Comparison of ENCODE assay signal across 8 cellular contexts in the genomic region with DNA sequence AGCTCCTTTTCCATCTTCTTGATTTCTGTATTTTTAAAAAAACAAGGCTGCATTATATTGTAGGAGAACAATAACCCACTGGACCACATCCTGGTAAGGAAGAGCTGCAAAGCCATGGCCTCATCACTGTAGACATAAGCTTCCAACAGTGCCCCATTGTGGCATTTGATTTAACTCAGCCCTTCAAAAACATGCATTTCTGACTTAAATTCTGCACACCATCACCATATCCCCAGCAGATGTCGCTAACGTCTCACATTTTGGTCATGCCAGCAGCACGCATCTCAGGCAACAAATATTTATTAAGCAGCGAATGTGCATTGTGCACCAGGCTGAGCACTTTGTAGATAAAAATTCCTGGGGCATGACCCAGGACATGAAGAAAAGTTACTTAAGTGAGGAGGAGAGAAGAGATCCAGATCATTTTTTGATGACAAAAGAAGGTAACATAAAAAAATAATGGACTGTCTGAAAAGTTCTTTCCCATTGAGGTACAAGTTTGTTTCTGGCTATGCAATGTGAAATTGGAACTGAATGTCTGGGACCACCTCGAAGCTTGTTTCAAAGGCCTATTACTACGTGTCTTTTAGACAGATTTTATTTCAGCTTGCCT.
A peak's percentile ranks its signal among the peaks of the same experiment; 100 is the strongest.
DNase-seq lines count a peak whose midpoint lies in the region; FAIRE-seq and TF ChIP-seq lines count a peak whose summit lies in the region.

No MANE protein-coding gene starts in this region.

- no peak overlapping the region for H4K5ac ChIP-seq in H1 (ENCODE audit: insufficient read length, low read depth, low read length)

- H3K18ac ChIP-seq in H1 (ENCODE audit: extremely low read depth, low read length) = no peak overlapping the region

- TF ChIP-seq RAD21 in H1 (IDR thresholded peaks at IDR 0.05 in 1 of 2, conservative IDR thresholded peaks at IDR 0.05 in 1 of 2; ENCODE audit: low read depth in 2 of 2, low read length in 2 of 2) = peak; percentile 99

- no peak overlapping the region for H3K14ac ChIP-seq in H1 (ENCODE audit: insufficient read length)

- H2BK12ac ChIP-seq in H1 (ENCODE audit: low read depth, low read length) = no peak overlapping the region

- POLR2A ChIA-PET in H1 (lab: Charles Lee; ENCODE audit: partially characterized antibody) = interaction anchor here (1.1 kb wide), 1 partner anchor 138 kb away, joined by 3 read pairs; no protein-coding TSS in a partner anchor

- H3K36me3 ChIP-seq in BE2C = no peaks in the 10 kb centered on the region; the same call in none of the 2 replicates
- H3K36me3 ChIP-seq in H1 (ENCODE audit: control insufficient read depth in 2 of 4, insufficient read depth in 4 of 4, low read length in 3 of 4) = no peaks in the 10 kb centered on the region

- peak; percentile 95 for FAIRE-seq in H1 (lab: Jason Lieb, UNC)

- TF ChIP-seq POLR2A in H1 (IDR thresholded peaks at IDR 0.05; ENCODE audit: control extremely low read depth in 1 of 2, low read depth in 2 of 2, low read length in 2 of 2) = no peak

- H4K8ac ChIP-seq in H1 (ENCODE audit: extremely low read depth, insufficient read depth, low read length) = no peak overlapping the region

- H3K56ac ChIP-seq in H1 (replicated peaks; ENCODE audit: insufficient read length, low read depth, low read length) = no peak overlapping the region

- 36% methylated on average over 6 of the region's 6 CpGs; no CpG with 5 or more reads in 1 of the 2 experiments for WGBS in H1 (ENCODE audit: extremely low coverage in 1 of 2, insufficient coverage in 1 of 2, insufficient read length in 1 of 2, insufficient replicate concordance in 2 of 2, low coverage in 1 of 2, low lambda C conversion rate in 2 of 2, missing lambda C conversion rate in 1 of 2), 2 experiments

- H3K23me2 ChIP-seq in H1 (ENCODE audit: low read depth, low read length) = no peaks in the 10 kb centered on the region; the same call in 1 of the 2 replicates

- H2BK15ac ChIP-seq in H1 (ENCODE audit: low read length) = no peak overlapping the region

- CTCF ChIA-PET in H1 (lab: Charles Lee; ENCODE audit: partially characterized antibody) = interaction anchor here (0.6 to 9.0 kb wide), 99 partner anchors 9 to 1278 kb away, joined by 3 to 140 read pairs (median 5); a partner anchor contains a TSS

- H4K20me1 ChIP-seq in H1 (replicated peaks in 1 of 2; ENCODE audit: control insufficient read depth in 1 of 2, insufficient read depth in 2 of 2, low read length in 2 of 2) = no peaks in the 10 kb centered on the region

- peaks cover 4% of the 10 kb centered on the region for H3K4me1 Mint-ChIP-seq in mesothelial cell of epicardium

- no peak overlapping the region for H3K23ac ChIP-seq in H1 (ENCODE audit: insufficient read length)

- no peaks in the 10 kb centered on the region for H3K9me3 ChIP-seq in BE2C
- H3K9me3 ChIP-seq in H1 (ENCODE audit: insufficient read depth in 2 of 2, low read depth in 1 of 2, low read length in 1 of 2) = no peaks in the 10 kb centered on the region; a peak in 1 of 4 replicates

- H3K79me2 ChIP-seq in H1 (ENCODE audit: control insufficient read depth in 1 of 2, insufficient read depth in 2 of 2, low read length in 2 of 2) = no peaks in the 10 kb centered on the region

- no peak overlapping the region for H2BK20ac ChIP-seq in H1 (ENCODE audit: low read length)

- no peak overlapping the region for H3K27ac Mint-ChIP-seq in mesothelial cell of epicardium

- H4K91ac ChIP-seq in H1 (replicated peaks; ENCODE audit: insufficient read length, low read length) = no peak overlapping the region

- H3K4ac ChIP-seq in H1 (replicated peaks; ENCODE audit: insufficient read length, low read depth, low read length) = no peak overlapping the region

- H3K9ac ChIP-seq in H1 (replicated peaks in 1 of 4; ENCODE audit: extremely low read depth in 1 of 4, low read depth in 3 of 4, low read length in 3 of 4) = no peak overlapping the region

- H3K4me2 ChIP-seq in H1 (ENCODE audit: insufficient read depth in 1 of 2, low read depth in 2 of 2, low read length in 2 of 2) = no peak overlapping the region

- no peak overlapping the region for H2BK120ac ChIP-seq in H1 (replicated peaks; ENCODE audit: low read depth, low read length)

- DNase-seq in BE2C (peak; percentile 80), GM19240 (ENCODE audit: insufficient read length, low spot score) (peak; percentile 52), HT-29 (ENCODE audit: low spot score) (peak; percentile 92), NOMO-1 (lab: John Stamatoyannopoulos, UW; ENCODE audit: unreplicated experiment in 2 of 2) (peak; percentile 23 to 77), H1 (ENCODE audit: low read depth in 1 of 2, low spot score in 2 of 2) (peak; percentile 59 to 68), mesothelial cell of epicardium (ENCODE audit: low spot score in 2 of 2, unreplicated experiment in 2 of 2) (peak in 1 of 2 experiments; percentile 75)
- peak; percentile 27 to 33 for DNase-seq in activated CD8-positive, alpha-beta memory T cell treated with anti-CD3 and anti-CD28 coated beads for 1 hour (ENCODE audit: extremely low read depth in 1 of 2, low read depth in 1 of 2)
- DNase-seq in stimulated activated CD8-positive, alpha-beta memory T cell treated with anti-CD3 and anti-CD28 coated beads, Interleukin-4, amount 100 ng/mL, for 48 hours = peak; percentile 73

- peaks cover 6% of the 10 kb centered on the region; the same call in 1 of the 2 replicates for H3K4me1 ChIP-seq in BE2C
- 0 out of 7 replicates have a peak, but pooled peaks cover 0 to 2% (median 0%) of the 10 kb centered on the region in 4 experiments for H3K4me1 ChIP-seq in H1 (replicated peaks in 1 of 4; ENCODE audit: control insufficient read depth in 3 of 4, insufficient read depth in 4 of 4, low read length in 3 of 4)

- no peaks in the 10 kb centered on the region for H3K36me3 Mint-ChIP-seq in mesothelial cell of epicardium

- H3K4me3 Mint-ChIP-seq in mesothelial cell of epicardium = no peak overlapping the region

- no peak overlapping the region for H2AK5ac ChIP-seq in H1 (ENCODE audit: low read depth, low read length)

- peaks cover 2% of the 10 kb centered on the region for H3K27me3 Mint-ChIP-seq in mesothelial cell of epicardium (ENCODE audit: low read depth)

- no peak overlapping the region for H3K4me3 ChIP-seq in BE2C (ENCODE audit: low read depth, low read length)
- no peak overlapping the region for H3K4me3 ChIP-seq in H1 (ENCODE audit: extremely low read depth in 1 of 4, insufficient read depth in 2 of 4, low read depth in 3 of 4, low read length in 4 of 4)

- H3K9me3 Mint-ChIP-seq in mesothelial cell of epicardium = no peaks in the 10 kb centered on the region

- H2AFZ ChIP-seq in H1 (ENCODE audit: low read length) = no peak overlapping the region

- TF ChIP-seq EP300 in H1 (IDR thresholded peaks at IDR 0.05; ENCODE audit: borderline replicate concordance in 1 of 2, low read depth in 2 of 2, low read length in 2 of 2) = no peak

- no peak overlapping the region for H3K27ac ChIP-seq in H1 (ENCODE audit: low read depth, low read length)

- TF ChIP-seq CTCF in BE2C (IDR thresholded peaks at IDR 0.05; ENCODE audit: low read depth, low read length) = peak; percentile 99
- peak; percentile 44 to 94 (median 93) for TF ChIP-seq CTCF in H1 (IDR thresholded peaks at IDR 0.05; ENCODE audit: control extremely low read depth in 1 of 3, insufficient read depth in 1 of 3, low read depth in 1 of 3, low read length in 3 of 3)
- peak; percentile 86 for TF ChIP-seq CTCF in mesothelial cell of epicardium (IDR thresholded peaks at IDR 0.05; ENCODE audit: unreplicated experiment)

- H3K27me3 ChIP-seq in BE2C (no peaks in the 10 kb centered on the region), H1 (replicated peaks in 1 of 4; ENCODE audit: control insufficient read depth in 3 of 4, extremely low read depth in 1 of 4, insufficient read depth in 3 of 4, low read length in 3 of 4) (no peaks in the 10 kb centered on the region)

- no peak overlapping the region for H2BK5ac ChIP-seq in H1 (ENCODE audit: low read depth, low read length)

- no peaks in the 10 kb centered on the region for H3K79me1 ChIP-seq in H1 (ENCODE audit: low read depth, low read length)

TF ChIP-seq in H1, 55 proteins besides CTCF, POLR2A, EP300 and RAD21:
- TF ChIP-seq, protein P1, sequence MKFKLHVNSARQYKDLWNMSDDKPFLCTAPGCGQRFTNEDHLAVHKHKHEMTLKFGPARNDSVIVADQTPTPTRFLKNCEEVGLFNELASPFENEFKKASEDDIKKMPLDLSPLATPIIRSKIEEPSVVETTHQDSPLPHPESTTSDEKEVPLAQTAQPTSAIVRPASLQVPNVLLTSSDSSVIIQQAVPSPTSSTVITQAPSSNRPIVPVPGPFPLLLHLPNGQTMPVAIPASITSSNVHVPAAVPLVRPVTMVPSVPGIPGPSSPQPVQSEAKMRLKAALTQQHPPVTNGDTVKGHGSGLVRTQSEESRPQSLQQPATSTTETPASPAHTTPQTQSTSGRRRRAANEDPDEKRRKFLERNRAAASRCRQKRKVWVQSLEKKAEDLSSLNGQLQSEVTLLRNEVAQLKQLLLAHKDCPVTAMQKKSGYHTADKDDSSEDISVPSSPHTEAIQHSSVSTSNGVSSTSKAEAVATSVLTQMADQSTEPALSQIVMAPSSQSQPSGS (IDR thresholded peaks at IDR 0.05; ENCODE audit: low read length) = 0 out of 2 replicates have a peak, but pooled peaks have one; percentile 41
- TF ChIP-seq JUND (IDR thresholded peaks at IDR 0.05; ENCODE audit: low read length) = 0 out of 2 replicates have a peak, but pooled peaks have one; percentile 19
- 0 out of 2 replicates have a peak, but pooled peaks have one; percentile 27 for TF ChIP-seq GTF2F1 (IDR thresholded peaks at IDR 0.05; ENCODE audit: borderline replicate concordance, low read depth, low read length)
- TF ChIP-seq BACH1 (IDR thresholded peaks at IDR 0.05; ENCODE audit: low read length) = no peak
- peak; percentile 64 for TF ChIP-seq TEAD4 (IDR thresholded peaks at IDR 0.05; ENCODE audit: low read depth, low read length)
TF ChIP-seq in H1: peak in this region for 4.
